Comparison of ENCODE assay signal across 2 cellular contexts in genomic region chr6:2221724-2222274, GRCh38.
A peak's percentile ranks its signal among the peaks of the same experiment; 100 is the strongest.
TF ChIP-seq lines count a peak whose summit lies in the region.

No MANE protein-coding gene starts in this region.

TF ChIP-seq in HEK293, 187 proteins besides CTCF, POLR2A, EP300 and RAD21 (continued from another document):
- no peak for TF ChIP-seq ZBTB6 (tag by site-specific recombination; IDR thresholded peaks at IDR 0.05)
- TF ChIP-seq ZNF521 (tag by site-specific recombination; IDR thresholded peaks at IDR 0.05): no peak
- TF ChIP-seq ZNF362 (tag by site-specific recombination; IDR thresholded peaks at IDR 0.05): no peak
- TF ChIP-seq ZBTB17 (tag by site-specific recombination; IDR thresholded peaks at IDR 0.05): peak; percentile 42; the same call in 1 of the 2 replicates
- no peak for TF ChIP-seq SETDB1 (IDR thresholded peaks at IDR 0.05; ENCODE audit: insufficient read length, low read length)
- TF ChIP-seq ZNF426 (tag by site-specific recombination; IDR thresholded peaks at IDR 0.05): no peak
- no peak for TF ChIP-seq ZNF391 (tag by site-specific recombination; IDR thresholded peaks at IDR 0.05; ENCODE audit: borderline replicate concordance, low read depth)
- TF ChIP-seq SP7 (tag by site-specific recombination; IDR thresholded peaks at IDR 0.05): no peak

TF ChIP-seq in HepG2, 621 proteins besides CTCF, POLR2A, EP300 and RAD21 (continued from another document):
- no peak for TF ChIP-seq HNF1A (IDR thresholded peaks at IDR 0.05; ENCODE audit: low read depth)
- no peak for TF ChIP-seq HNF1A (CRISPR knock-in tag; IDR thresholded peaks at IDR 0.05; ENCODE audit: borderline replicate concordance)
- no peak for TF ChIP-seq ZNF264 (CRISPR knock-in tag; IDR thresholded peaks at IDR 0.05)
- TF ChIP-seq ASH2L (IDR thresholded peaks at IDR 0.05; ENCODE audit: insufficient read length, low read depth, low read length): no peak
- no peak for TF ChIP-seq ARID5B (CRISPR knock-in tag; IDR thresholded peaks at IDR 0.05)
- 0 out of 2 replicates have a peak, but pooled peaks have one; percentile 32 for TF ChIP-seq ZSCAN9 (CRISPR knock-in tag; IDR thresholded peaks at IDR 0.05; ENCODE audit: borderline replicate concordance)
- no peak for TF ChIP-seq POGZ (CRISPR knock-in tag; IDR thresholded peaks at IDR 0.05)
- TF ChIP-seq E2F5 (CRISPR knock-in tag; conservative IDR thresholded peaks at IDR 0.05): no peak
- 0 out of 2 replicates have a peak, but pooled peaks have one; percentile 9 for TF ChIP-seq HDAC2 (CRISPR knock-in tag; IDR thresholded peaks at IDR 0.05)
- no peak for TF ChIP-seq DMAP1 (CRISPR knock-in tag; IDR thresholded peaks at IDR 0.05)
- TF ChIP-seq ZBTB33 (CRISPR knock-in tag; IDR thresholded peaks at IDR 0.05): peak; percentile 94
- no peak for TF ChIP-seq CC2D1A (CRISPR knock-in tag; IDR thresholded peaks at IDR 0.05)
- no peak for TF ChIP-seq ARID4A (CRISPR knock-in tag; IDR thresholded peaks at IDR 0.05; ENCODE audit: borderline replicate concordance)
- no peak for TF ChIP-seq ZNF530 (CRISPR knock-in tag; IDR thresholded peaks at IDR 0.05; ENCODE audit: low read depth)
- no peak for TF ChIP-seq BORCS8-MEF2B (CRISPR knock-in tag; IDR thresholded peaks at IDR 0.05)
- TF ChIP-seq PRMT3 (CRISPR knock-in tag; IDR thresholded peaks at IDR 0.05; ENCODE audit: borderline replicate concordance, low read depth): no peak
- no peak for TF ChIP-seq SMARCC2 (IDR thresholded peaks at IDR 0.05)
- TF ChIP-seq ZBTB10 (CRISPR knock-in tag; IDR thresholded peaks at IDR 0.05; ENCODE audit: borderline replicate concordance): no peak
TF ChIP-seq in HepG2: peak in this region for 3.
